1 cellular context compared by ENCODE assay signal in the genomic region with DNA sequence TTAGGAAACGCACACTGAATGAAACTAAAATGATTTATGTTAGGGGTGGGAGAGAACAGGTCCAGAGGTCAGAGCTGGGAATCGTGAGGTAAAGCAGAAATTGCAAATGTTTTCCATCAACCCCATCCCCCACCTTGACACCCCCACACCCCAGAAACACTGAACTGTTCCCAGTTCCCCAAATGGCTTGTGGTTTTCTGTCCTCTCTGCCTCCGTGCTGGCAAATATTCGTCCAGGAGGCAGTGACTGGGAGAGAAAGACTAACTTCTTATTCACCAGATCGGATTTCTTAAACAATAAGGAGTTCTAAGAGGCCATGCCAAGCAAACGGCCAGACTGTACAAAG.
TF ChIP-seq lines count a peak whose summit lies in the region.

No MANE protein-coding gene starts in this region.

TF ChIP-seq in liver, 16 proteins besides CTCF, POLR2A, EP300 and RAD21 (continued from another document):
- TF ChIP-seq, protein P1, sequence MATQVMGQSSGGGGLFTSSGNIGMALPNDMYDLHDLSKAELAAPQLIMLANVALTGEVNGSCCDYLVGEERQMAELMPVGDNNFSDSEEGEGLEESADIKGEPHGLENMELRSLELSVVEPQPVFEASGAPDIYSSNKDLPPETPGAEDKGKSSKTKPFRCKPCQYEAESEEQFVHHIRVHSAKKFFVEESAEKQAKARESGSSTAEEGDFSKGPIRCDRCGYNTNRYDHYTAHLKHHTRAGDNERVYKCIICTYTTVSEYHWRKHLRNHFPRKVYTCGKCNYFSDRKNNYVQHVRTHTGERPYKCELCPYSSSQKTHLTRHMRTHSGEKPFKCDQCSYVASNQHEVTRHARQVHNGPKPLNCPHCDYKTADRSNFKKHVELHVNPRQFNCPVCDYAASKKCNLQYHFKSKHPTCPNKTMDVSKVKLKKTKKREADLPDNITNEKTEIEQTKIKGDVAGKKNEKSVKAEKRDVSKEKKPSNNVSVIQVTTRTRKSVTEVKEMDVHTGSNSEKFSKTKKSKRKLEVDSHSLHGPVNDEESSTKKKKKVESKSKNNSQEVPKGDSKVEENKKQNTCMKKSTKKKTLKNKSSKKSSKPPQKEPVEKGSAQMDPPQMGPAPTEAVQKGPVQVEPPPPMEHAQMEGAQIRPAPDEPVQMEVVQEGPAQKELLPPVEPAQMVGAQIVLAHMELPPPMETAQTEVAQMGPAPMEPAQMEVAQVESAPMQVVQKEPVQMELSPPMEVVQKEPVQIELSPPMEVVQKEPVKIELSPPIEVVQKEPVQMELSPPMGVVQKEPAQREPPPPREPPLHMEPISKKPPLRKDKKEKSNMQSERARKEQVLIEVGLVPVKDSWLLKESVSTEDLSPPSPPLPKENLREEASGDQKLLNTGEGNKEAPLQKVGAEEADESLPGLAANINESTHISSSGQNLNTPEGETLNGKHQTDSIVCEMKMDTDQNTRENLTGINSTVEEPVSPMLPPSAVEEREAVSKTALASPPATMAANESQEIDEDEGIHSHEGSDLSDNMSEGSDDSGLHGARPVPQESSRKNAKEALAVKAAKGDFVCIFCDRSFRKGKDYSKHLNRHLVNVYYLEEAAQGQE (IDR thresholded peaks at IDR 0.05) = no peak
- TF ChIP-seq YY1 (IDR thresholded peaks at IDR 0.05) (no peak), HNF4G (IDR thresholded peaks at IDR 0.05) (no peak), NR2F2 (IDR thresholded peaks at IDR 0.05) (no peak), FOXA2 (IDR thresholded peaks at IDR 0.05) (no peak), JUND (IDR thresholded peaks at IDR 0.05) (no peak), RXRA (IDR thresholded peaks at IDR 0.05) (no peak)
- TF ChIP-seq, protein P2, sequence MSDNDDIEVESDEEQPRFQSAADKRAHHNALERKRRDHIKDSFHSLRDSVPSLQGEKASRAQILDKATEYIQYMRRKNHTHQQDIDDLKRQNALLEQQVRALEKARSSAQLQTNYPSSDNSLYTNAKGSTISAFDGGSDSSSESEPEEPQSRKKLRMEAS (IDR thresholded peaks at IDR 0.05) = no peak
- TF ChIP-seq, protein P3, sequence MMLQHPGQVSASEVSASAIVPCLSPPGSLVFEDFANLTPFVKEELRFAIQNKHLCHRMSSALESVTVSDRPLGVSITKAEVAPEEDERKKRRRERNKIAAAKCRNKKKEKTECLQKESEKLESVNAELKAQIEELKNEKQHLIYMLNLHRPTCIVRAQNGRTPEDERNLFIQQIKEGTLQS (IDR thresholded peaks at IDR 0.05) = no peak
- TF ChIP-seq, protein P4, sequence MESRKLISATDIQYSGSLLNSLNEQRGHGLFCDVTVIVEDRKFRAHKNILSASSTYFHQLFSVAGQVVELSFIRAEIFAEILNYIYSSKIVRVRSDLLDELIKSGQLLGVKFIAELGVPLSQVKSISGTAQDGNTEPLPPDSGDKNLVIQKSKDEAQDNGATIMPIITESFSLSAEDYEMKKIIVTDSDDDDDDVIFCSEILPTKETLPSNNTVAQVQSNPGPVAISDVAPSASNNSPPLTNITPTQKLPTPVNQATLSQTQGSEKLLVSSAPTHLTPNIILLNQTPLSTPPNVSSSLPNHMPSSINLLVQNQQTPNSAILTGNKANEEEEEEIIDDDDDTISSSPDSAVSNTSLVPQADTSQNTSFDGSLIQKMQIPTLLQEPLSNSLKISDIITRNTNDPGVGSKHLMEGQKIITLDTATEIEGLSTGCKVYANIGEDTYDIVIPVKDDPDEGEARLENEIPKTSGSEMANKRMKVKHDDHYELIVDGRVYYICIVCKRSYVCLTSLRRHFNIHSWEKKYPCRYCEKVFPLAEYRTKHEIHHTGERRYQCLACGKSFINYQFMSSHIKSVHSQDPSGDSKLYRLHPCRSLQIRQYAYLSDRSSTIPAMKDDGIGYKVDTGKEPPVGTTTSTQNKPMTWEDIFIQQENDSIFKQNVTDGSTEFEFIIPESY (IDR thresholded peaks at IDR 0.05) = no peak
